In the genomic region with DNA sequence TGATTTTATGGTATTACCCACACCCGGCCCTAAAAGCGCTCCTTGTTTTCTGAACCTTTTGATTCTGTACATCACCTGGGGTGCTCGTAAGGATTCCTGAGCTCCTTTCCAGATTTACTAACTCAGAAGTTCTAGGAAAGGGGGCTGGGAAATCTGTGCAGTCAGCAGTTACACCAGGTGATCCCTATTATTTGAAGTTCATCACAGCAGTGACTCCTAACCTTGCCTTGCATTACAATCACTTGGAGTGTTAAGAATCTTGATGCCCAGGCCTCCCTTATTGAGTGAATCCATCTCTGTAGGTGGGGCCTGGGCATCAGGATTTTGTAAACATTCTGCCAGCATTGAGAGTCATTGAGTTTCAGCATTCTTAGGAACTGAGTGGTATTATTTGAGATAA, we compare ENCODE assay signal across 1 cellular context.
TF ChIP-seq lines count a peak whose summit lies in the region.

No MANE protein-coding gene starts in this region.

TF ChIP-seq in K562, 482 proteins besides CTCF, POLR2A, EP300 and RAD21 (continued from another document):
- no peak for TF ChIP-seq TAF7 (tag; IDR thresholded peaks at IDR 0.05)
- no peak for TF ChIP-seq FOXP1 (CRISPR knock-in tag; IDR thresholded peaks at IDR 0.05)
TF ChIP-seq in K562: peak in this region for 4.
